ENCODE assay signal across 26 cellular contexts in genomic region chr4:120841580-120841979, GRCh38.
DNase-seq lines count a peak whose midpoint lies in the region; ATAC-seq and TF ChIP-seq lines count a peak whose summit lies in the region.
"Had no signal": no experiment of that assay in that cellular context is flagged by ENCODE, and none has a peak within 500 bp of the region (broad histone marks: within the 10 kb centered on the region; RNA-seq: fewer than 3 reads in every experiment).

No MANE protein-coding gene starts in this region.

- peak overlapping the region; percentile 27 for H3K4me2 ChIP-seq in skeletal muscle satellite cell (ENCODE audit: low read length)

- no peak overlapping the region for H3K27ac ChIP-seq in aorta (ENCODE audit: low read depth in 1 of 2, low read length in 2 of 2)
- H3K27ac ChIP-seq: ascending aorta, left ventricle myocardium inferior, prostate gland had no signal

- H3K36me3 ChIP-seq in skeletal muscle satellite cell (ENCODE audit: insufficient read depth, low read length) (no peaks in the 10 kb centered on the region), aorta (ENCODE audit: control insufficient read depth in 1 of 2, insufficient read depth in 2 of 2, low read length in 1 of 2) (peaks cover 0 to 2% of the 10 kb centered on the region in 2 donors)
- H3K36me3 ChIP-seq: ascending aorta, prostate gland had no signal

- ATAC-seq in aorta (ENCODE audit: low FRiP score) = no peak
- ATAC-seq: activated CD4-positive, alpha-beta T cell treated with anti-CD3 and anti-CD28 coated beads for 36 hours; sciatic nerve had no signal

- peaks cover 6% of the 10 kb centered on the region for H3K4me1 Mint-ChIP-seq in activated CD4-positive, alpha-beta T cell treated with anti-CD3 and anti-CD28 coated beads, Interleukin-2, amount 10 ng/mL, durations not matched to agents 24 days and 14 days
- H3K4me1 Mint-ChIP-seq: CD14-positive monocyte had no signal

- no peaks in the 10 kb centered on the region for H3K9me3 ChIP-seq in skeletal muscle satellite cell (replicated peaks; ENCODE audit: low read length)
- H3K9me3 ChIP-seq in aorta (ENCODE audit: control insufficient read depth, low read length) = no peaks in the 10 kb centered on the region
- H3K9me3 ChIP-seq: ascending aorta, left ventricle myocardium inferior, prostate gland had no signal

- H3K36me3 Mint-ChIP-seq in activated CD4-positive, alpha-beta T cell treated with anti-CD3 and anti-CD28 coated beads, Interleukin-2, amount 10 ng/mL, durations not matched to agents 24 days and 14 days (ENCODE audit: low read depth) = no peaks in the 10 kb centered on the region
- H3K36me3 Mint-ChIP-seq: activated naive CD8-positive, alpha-beta T cell treated with anti-CD3 and anti-CD28 coated beads for 36 hours; CD14-positive monocyte; type B pancreatic cell had no signal

- H3K4me1 ChIP-seq in skeletal muscle satellite cell (ENCODE audit: control insufficient read depth, insufficient read depth, low read length) (peaks cover 15% of the 10 kb centered on the region), aorta (ENCODE audit: control insufficient read depth in 1 of 2, insufficient read depth in 2 of 2, low read length in 2 of 2) (no peaks in the 10 kb centered on the region)
- H3K4me1 ChIP-seq: ascending aorta, prostate gland had no signal

- H3K9me3 Mint-ChIP-seq in activated CD4-positive, alpha-beta T cell treated with anti-CD3 and anti-CD28 coated beads, Interleukin-2, amount 10 ng/mL, durations not matched to agents 24 days and 14 days = no peaks in the 10 kb centered on the region
- H3K9me3 Mint-ChIP-seq: activated naive CD8-positive, alpha-beta T cell treated with anti-CD3 and anti-CD28 coated beads for 36 hours; type B pancreatic cell had no signal

- intact Hi-C loops in aorta (cut with DNase I) = no loop called here
- intact Hi-C loops in activated CD4-positive, alpha-beta T cell treated with anti-CD3 and anti-CD28 coated beads, Interleukin-2, amount 10 ng/mL, durations not matched to agents 24 days and 14 days (cut with micrococcal nuclease) = no loop called here

- H3K4me3 ChIP-seq in fibroblast of pulmonary artery (replicated peaks; ENCODE audit: low read depth, low read length) (no peak overlapping the region), skeletal muscle satellite cell (ENCODE audit: low read length) (peak overlapping the region; percentile 9), aorta (ENCODE audit: low read length in 2 of 2) (no peak overlapping the region)
- H3K4me3 ChIP-seq: ascending aorta, left ventricle myocardium inferior, prostate gland had no signal

- 65 to 72% methylated on average over 3 of the region's 3 CpGs for WGBS in aorta, 2 donors

- no peak overlapping the region for H3K27ac Mint-ChIP-seq in activated CD4-positive, alpha-beta T cell treated with anti-CD3 and anti-CD28 coated beads, Interleukin-2, amount 10 ng/mL, durations not matched to agents 24 days and 14 days
- H3K27ac Mint-ChIP-seq: activated CD4-positive, alpha-beta T cell treated with anti-CD3 and anti-CD28 coated beads for 36 hours; activated naive CD8-positive, alpha-beta T cell treated with anti-CD3 and anti-CD28 coated beads for 36 hours; CD14-positive monocyte; type B pancreatic cell had no signal

- H3K27me3 Mint-ChIP-seq in activated CD4-positive, alpha-beta T cell treated with anti-CD3 and anti-CD28 coated beads, Interleukin-2, amount 10 ng/mL, durations not matched to agents 24 days and 14 days = peaks cover 4% of the 10 kb centered on the region
- H3K27me3 Mint-ChIP-seq: activated naive CD8-positive, alpha-beta T cell treated with anti-CD3 and anti-CD28 coated beads for 36 hours; type B pancreatic cell had no signal

- H3K9ac ChIP-seq in skeletal muscle satellite cell (ENCODE audit: low read depth, low read length) = no peak overlapping the region

- H3K4me3 Mint-ChIP-seq in activated CD4-positive, alpha-beta T cell treated with anti-CD3 and anti-CD28 coated beads, Interleukin-2, amount 10 ng/mL, durations not matched to agents 24 days and 14 days = no peak overlapping the region
- H3K4me3 Mint-ChIP-seq: activated CD4-positive, alpha-beta T cell treated with anti-CD3 and anti-CD28 coated beads for 36 hours; activated naive CD8-positive, alpha-beta T cell treated with anti-CD3 and anti-CD28 coated beads for 36 hours; CD14-positive monocyte; type B pancreatic cell had no signal

- TF ChIP-seq CTCF in fibroblast of pulmonary artery (IDR thresholded peaks at IDR 0.05; ENCODE audit: low read length, missing control alignments) = no peak

- DNase-seq in HCEC 1CT (peak; percentile 39), astrocyte of the hippocampus (ENCODE audit: low read depth, low spot score) (peak; percentile 10), fibroblast of pulmonary artery (ENCODE audit: low read depth) (peak; percentile 16), aorta (no peak)
- DNase-seq in activated CD4-positive, alpha-beta T cell treated with anti-CD3 and anti-CD28 coated beads for 1 hour = no peak
- DNase-seq in activated CD4-positive, alpha-beta T cell treated with anti-CD3 and anti-CD28 coated beads, Interleukin-2, amount 10 ng/mL, durations not matched to agents 24 days and 14 days = no peak
- DNase-seq: activated CD4-positive, alpha-beta T cell treated with anti-CD3 and anti-CD28 coated beads for 36 hours; activated effector memory CD4-positive, alpha-beta T cell treated with anti-CD3 and anti-CD28 coated beads, Interleukin-2, amount 50 U/mL, for 16 hours; activated naive CD8-positive, alpha-beta T cell treated with anti-CD3 and anti-CD28 coated beads for 36 hours; activated T-cell treated with anti-CD3 and anti-CD28 coated beads, Interleukin-2, amount 50 U/mL, for 1 hour; DMS79; GF-D8; KBM-7; left ventricle myocardium inferior; NCI-H1092 treated with DMSO at 0.1 percent for 48 hours; NCI-H1694 treated with DMSO at 0.1 percent for 48 hours; NCI-H82; SIG-M5; stimulated activated CD4-positive, alpha-beta T cell treated with anti-CD3 and anti-CD28 coated beads, Interleukin-4, amount 100 ng/mL, for 4 hours; T-helper 9 cell had no signal

- no peaks in the 10 kb centered on the region for H3K27me3 ChIP-seq in skeletal muscle satellite cell (ENCODE audit: control insufficient read depth, insufficient read depth, low read length)
- H3K27me3 ChIP-seq in aorta (ENCODE audit: control insufficient read depth in 1 of 2, insufficient read depth in 2 of 2, low read length in 1 of 2) = no peaks in the 10 kb centered on the region
- H3K27me3 ChIP-seq: ascending aorta had no signal

Comparison
In these comparisons a context has a peak if more than half of its experiments do, and no peak if none do; other contexts are left out.
1. DNase-seq: peak in HCEC 1CT (single experiment), astrocyte of the hippocampus (single experiment) and fibroblast of pulmonary artery (single experiment); none in activated CD4-positive, alpha-beta T cell treated with anti-CD3 and anti-CD28 coated beads for 1 hour (single experiment), aorta (0 of 2) and activated CD4-positive, alpha-beta T cell treated with anti-CD3 and anti-CD28 coated beads, Interleukin-2, amount 10 ng/mL, durations not matched to agents 24 days and 14 days (single experiment).